Comparison of ENCODE assay signal across 1 cellular context in genomic region chr13:32728327-32728726, GRCh38.
TF ChIP-seq lines count a peak whose summit lies in the region.

No MANE protein-coding gene starts in this region.

TF ChIP-seq in WTC11, 78 proteins besides CTCF, POLR2A, EP300 and RAD21 (continued from another document):
- TF ChIP-seq STAT6 (CRISPR knock-in tag; conservative IDR thresholded peaks at IDR 0.05; ENCODE audit: low read depth) (no peak), ZNF263 (CRISPR knock-in tag; IDR thresholded peaks at IDR 0.05; ENCODE audit: low read depth) (no peak), ELF4 (CRISPR knock-in tag; IDR thresholded peaks at IDR 0.05; ENCODE audit: low read depth) (no peak), PRDM15 (CRISPR knock-in tag; IDR thresholded peaks at IDR 0.05) (no peak), ZSCAN18 (CRISPR knock-in tag; IDR thresholded peaks at IDR 0.05) (no peak), JUN (CRISPR knock-in tag; IDR thresholded peaks at IDR 0.05) (no peak), TEAD1 (CRISPR knock-in tag; IDR thresholded peaks at IDR 0.05) (no peak)
